ENCODE assay signal across 8 cellular contexts in the genomic region with DNA sequence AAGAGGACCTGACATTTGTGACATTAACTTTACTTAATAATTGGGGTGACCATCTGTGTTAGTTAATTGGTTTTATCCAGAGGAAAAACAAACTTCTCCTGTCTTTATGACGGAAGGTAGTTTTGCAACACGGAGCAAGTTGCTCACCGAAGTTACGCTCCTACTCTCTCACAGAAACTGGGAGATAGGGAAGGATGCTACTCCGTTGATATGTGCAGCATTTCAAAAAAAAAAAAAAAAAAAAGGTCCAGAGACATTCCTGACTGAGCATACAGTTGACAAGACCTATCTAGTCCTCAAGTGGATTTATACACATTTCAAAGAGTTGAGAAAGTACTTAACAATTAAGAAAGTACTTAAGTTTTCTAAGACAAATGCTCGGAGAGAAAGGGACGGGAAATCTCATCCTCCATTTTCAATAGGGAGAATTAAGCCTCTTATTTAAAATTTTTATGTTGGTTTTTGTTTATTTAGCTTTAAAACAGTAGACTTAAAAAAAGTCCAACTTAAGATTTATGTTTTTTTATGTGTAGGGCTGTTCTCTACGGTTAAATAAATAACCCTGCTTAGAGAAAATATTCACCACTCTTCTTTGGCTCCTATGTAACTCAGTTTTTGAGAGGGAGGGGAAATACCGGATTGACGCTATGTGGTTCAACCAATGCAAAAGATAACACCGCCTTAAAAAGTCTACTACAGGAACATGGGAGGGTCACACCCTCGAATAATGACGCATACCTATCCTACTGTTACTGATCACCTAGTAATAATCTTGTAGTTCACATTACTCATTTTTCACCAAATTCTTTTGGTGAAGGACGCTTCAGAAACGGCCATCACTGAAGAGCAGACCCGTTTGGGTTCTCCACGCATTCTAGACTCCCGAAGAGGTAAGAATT. TPM values are rescaled to one million over a fixed set of nuclear protein-coding genes. Genes with fewer than 3 reads are reported as not detected.
A peak's percentile ranks its signal among the peaks of the same experiment; 100 is the strongest.
DNase-seq lines count a peak whose midpoint lies in the region; ATAC-seq and TF ChIP-seq lines count a peak whose summit lies in the region.

A gene (plus strand): TSS at position 787 of the 899 bp plus-strand sequence. CDS start 50,286 bp downstream, outside the sequence.

- no peak for TF ChIP-seq CTCF in ascending aorta (IDR thresholded peaks at IDR 0.05)

- H3K9me3 ChIP-seq in ascending aorta, result no peaks in the 10 kb centered on the region

- no peaks in the 10 kb centered on the region for H3K36me3 ChIP-seq in ascending aorta

- peak within 1 kb of the TSS; percentile 85 to 86 for H3K4me3 ChIP-seq in ascending aorta

- DNase-seq in activated naive CD4-positive, alpha-beta T cell treated with Interleukin-2 at 50 U/mL for 16 hours, result peak; percentile 33
- DNase-seq in activated naive CD4-positive, alpha-beta T cell (lab: John Stamatoyannopoulos, UW), result no peak
- DNase-seq in SK-MEL-5 (ENCODE audit: low read depth, low spot score) (peak; percentile 45), ascending aorta (ENCODE audit: low spot score in 2 of 2) (peak in 1 of 2 donors; percentile 71), hepatic stellate cell (ENCODE audit: low spot score) (peak; percentile 25), sciatic nerve (ENCODE audit: low spot score) (no peak)

- intact Hi-C loops in ascending aorta (cut with DNase I) (loop anchor here (1.0 to 5.0 kb wide), 4 partner anchors 19 to 720 kb away; a partner anchor contains a TSS), sciatic nerve (cut with DNase I) (no loop called here)

- peak within 1 kb of the TSS; percentile 99 for H3K27ac ChIP-seq in ascending aorta

- peaks cover 0 to 5% of the 10 kb centered on the region in 2 donors for H3K4me1 ChIP-seq in ascending aorta

- H3K27me3 ChIP-seq in ascending aorta, result no peaks in the 10 kb centered on the region

- in situ Hi-C loops in SK-MEL-5 (cut with HindIII; ENCODE audit: low pct_unique_long_range_greater_than_20kb, low sequenced_read_pairs), result no loop called here

- ATAC-seq in HG03103 (IDR thresholded peaks at IDR 0.05; ENCODE audit: low read depth, unreplicated experiment) (peak; percentile 25), sciatic nerve (peak; percentile 71), GM19324 (IDR thresholded peaks at IDR 0.05; ENCODE audit: low FRiP score, unreplicated experiment) (no peak)

RNA-seq across cellular contexts. Expression of the gene that starts here (rescaled TPM):
- 18.8 and 20.1 TPM in 2 replicates for total RNA-seq in SK-MEL-5 (2014; rRNA removed; shearing (Covaris generic))
- polyA plus RNA-seq in SK-MEL-5 (2015; cell fraction: cytosol; rRNA removed), result 5.3 and 6.4 TPM in 2 replicates
- 5.1 and 5.9 TPM in 2 replicates for polyA plus RNA-seq in SK-MEL-5 (2015; cell fraction: nucleus; rRNA removed)
- total RNA-seq in ascending aorta, result 11.8 TPM
- total RNA-seq in sciatic nerve, result 99.2 TPM

Comparison
In these comparisons a context has a peak if more than half of its experiments do, and no peak if none do; other contexts are left out.
1. DNase-seq: peak in activated naive CD4-positive, alpha-beta T cell treated with Interleukin-2 at 50 U/mL for 16 hours (single experiment), SK-MEL-5 (single experiment) and hepatic stellate cell (single experiment); none in activated naive CD4-positive, alpha-beta T cell (0 of 4) and sciatic nerve (single experiment).